In the genomic region with DNA sequence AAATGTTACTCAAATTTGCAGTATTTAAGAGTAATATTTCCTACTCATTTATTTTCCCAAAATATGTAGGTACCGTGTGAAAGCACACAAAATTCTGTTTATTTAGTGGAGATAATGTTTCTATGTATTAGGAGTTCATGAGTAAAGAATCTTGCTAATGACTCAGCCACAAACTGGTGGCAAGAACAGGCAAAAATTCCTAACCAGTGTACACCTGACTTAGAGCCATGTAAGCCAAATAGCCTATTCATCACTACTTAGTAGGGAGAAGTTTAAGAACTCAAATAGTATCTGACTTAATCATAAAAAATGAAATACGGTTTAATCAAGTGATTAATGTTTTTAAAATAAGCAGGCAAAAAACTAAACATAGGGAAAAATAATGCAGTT, we compare ENCODE assay signal across 15 cellular contexts.
DNase-seq lines count a peak whose midpoint lies in the region; TF ChIP-seq lines count a peak whose summit lies in the region.
"Had no signal": no experiment of that assay in that cellular context is flagged by ENCODE, and none has a peak within 500 bp of the region (broad histone marks: within the 10 kb centered on the region; RNA-seq: fewer than 3 reads in every experiment).

No MANE protein-coding gene starts in this region.

- no peaks in the 10 kb centered on the region for H3K9me2 ChIP-seq in SK-N-SH

- TF ChIP-seq CTCF in SK-N-SH (IDR thresholded peaks at IDR 0.05) (no peak), fibroblast of the aortic adventitia (IDR thresholded peaks at IDR 0.05; ENCODE audit: insufficient read depth, low read length) (no peak), smooth muscle cell (IDR thresholded peaks at IDR 0.05; ENCODE audit: borderline replicate concordance, insufficient read depth, poor library complexity, severe bottlenecking) (no peak)

- H4K20me1 ChIP-seq in SK-N-SH (ENCODE audit: insufficient read depth) (peaks cover 63% of the 10 kb centered on the region), smooth muscle cell (ENCODE audit: low read depth) (peaks cover 94% of the 10 kb centered on the region)

- peaks cover 6 to 35% of the 10 kb centered on the region in 2 experiments; a peak in 3 of 4 replicates for H3K4me1 ChIP-seq in SK-N-SH (ENCODE audit: control insufficient read depth in 1 of 2, insufficient read depth in 2 of 2, low read depth in 1 of 2, low read length in 1 of 2)
- H3K4me1 ChIP-seq in smooth muscle cell (ENCODE audit: low read depth) = no peaks in the 10 kb centered on the region

- POLR2A ChIA-PET in SK-N-SH (lab: Yijun Ruan, JAX) = no interaction called here

- no peak overlapping the region for H2AFZ ChIP-seq in SK-N-SH (ENCODE audit: low read depth)
- no peak overlapping the region for H2AFZ ChIP-seq in smooth muscle cell (ENCODE audit: low read depth)

- no peak for TF ChIP-seq RAD21 in SK-N-SH (IDR thresholded peaks at IDR 0.05; ENCODE audit: low read length)

- H3F3A ChIP-seq in SK-N-SH (replicated peaks; ENCODE audit: insufficient read depth) = peaks cover 16% of the 10 kb centered on the region
- no peaks in the 10 kb centered on the region for H3F3A ChIP-seq in smooth muscle cell (ENCODE audit: low read depth)

- no peaks in the 10 kb centered on the region for H3K27me3 Mint-ChIP-seq in activated naive CD4-positive, alpha-beta T cell treated with anti-CD3 and anti-CD28 coated beads, Interleukin-2, amount 10 ng/mL, durations not matched to agents 7 days and 5 days

- H3K27ac Mint-ChIP-seq in activated naive CD4-positive, alpha-beta T cell treated with anti-CD3 and anti-CD28 coated beads, Interleukin-2, amount 10 ng/mL, durations not matched to agents 7 days and 5 days = no peak overlapping the region
- H3K27ac Mint-ChIP-seq: activated T-helper 1 cell treated with anti-CD3 and anti-CD28 coated beads, Interleukin-12 subunit alpha, Interleukin-12 subunit beta, Interleukin-2, Interleukin-4 antibody, amounts not matched to agents 30 ng/mL and 10 ng/mL and 1 ng/mL, durations not matched to agents 14 hours and 24 hours and 36 hours; natural killer cell had no signal

- no peaks in the 10 kb centered on the region for H3K9me3 ChIP-seq in SK-N-SH
- H3K9me3 ChIP-seq in smooth muscle cell (replicated peaks; ENCODE audit: low read depth) = no peaks in the 10 kb centered on the region

- H3K4me3 Mint-ChIP-seq in activated naive CD4-positive, alpha-beta T cell treated with anti-CD3 and anti-CD28 coated beads, Interleukin-2, amount 10 ng/mL, durations not matched to agents 7 days and 5 days = no peak overlapping the region
- H3K4me3 Mint-ChIP-seq: activated T-helper 1 cell treated with anti-CD3 and anti-CD28 coated beads, Interleukin-12 subunit alpha, Interleukin-12 subunit beta, Interleukin-2, Interleukin-4 antibody, amounts not matched to agents 30 ng/mL and 10 ng/mL and 1 ng/mL, durations not matched to agents 14 hours and 24 hours and 36 hours; natural killer cell had no signal

- H3K27me3 ChIP-seq in SK-N-SH (ENCODE audit: insufficient read depth) (no peaks in the 10 kb centered on the region), smooth muscle cell (ENCODE audit: low read depth) (no peaks in the 10 kb centered on the region)

- CTCF ChIA-PET in SK-N-SH (lab: Yijun Ruan, JAX) = no interaction called here
- CTCF ChIA-PET in activated naive CD4-positive, alpha-beta T cell treated with anti-CD3 and anti-CD28 coated beads, Interleukin-2, amount 10 ng/mL, durations not matched to agents 7 days and 5 days (lab: Charles Lee) = no interaction called here

- WGBS in SK-N-SH (ENCODE audit: low lambda C conversion rate) = 31% methylated on average over 2 of the region's 2 CpGs
- WGBS in smooth muscle cell (ENCODE audit: low lambda C conversion rate) = 88% methylated on average over 2 of the region's 2 CpGs

- intact Hi-C loops in head of caudate nucleus (cut with DNase I) = no loop called here

- no peaks in the 10 kb centered on the region for H3K9me3 Mint-ChIP-seq in activated naive CD4-positive, alpha-beta T cell treated with anti-CD3 and anti-CD28 coated beads, Interleukin-2, amount 10 ng/mL, durations not matched to agents 7 days and 5 days
- H3K9me3 Mint-ChIP-seq: activated T-helper 1 cell treated with anti-CD3 and anti-CD28 coated beads, Interleukin-12 subunit alpha, Interleukin-12 subunit beta, Interleukin-2, Interleukin-4 antibody, amounts not matched to agents 30 ng/mL and 10 ng/mL and 1 ng/mL, durations not matched to agents 14 hours and 24 hours and 36 hours; natural killer cell had no signal

- no peak overlapping the region for H3K9ac ChIP-seq in SK-N-SH
- no peak overlapping the region for H3K9ac ChIP-seq in smooth muscle cell (ENCODE audit: low read depth)

- peak; percentile 33 for DNase-seq in GM03348 (ENCODE audit: low spot score)
- no peak for DNase-seq in SK-N-SH
- DNase-seq in fibroblast of the aortic adventitia (ENCODE audit: low read depth) = peak; percentile 74
- no peak for DNase-seq in smooth muscle cell (lab: John Stamatoyannopoulos, UW; ENCODE audit: unreplicated experiment)
- DNase-seq in globus pallidus (ENCODE audit: low spot score) = no peak
- no peak for DNase-seq in cerebellar nuclear complex (lab: John Stamatoyannopoulos, UW)
- DNase-seq in head of caudate nucleus = no peak
- no peak for DNase-seq in activated naive CD4-positive, alpha-beta T cell treated with anti-CD3 and anti-CD28 coated beads, Interleukin-2, amount 10 ng/mL, durations not matched to agents 7 days and 5 days
- DNase-seq: activated CD4-positive, alpha-beta T cell treated with anti-CD3 and anti-CD28 coated beads, Interleukin-2, amount 50 U/mL, for 1 hour; amniotic stem cell; natural killer cell; NCI-H1048; RPMI8226; T-helper 9 cell had no signal

- H3K79me2 ChIP-seq in SK-N-SH (ENCODE audit: insufficient read depth) (peaks cover 98% of the 10 kb centered on the region), smooth muscle cell (ENCODE audit: low read depth) (peaks cover 82% of the 10 kb centered on the region)

- peak in 1 of 2 experiments; percentile 23; a peak in 1 of 4 replicates for TF ChIP-seq EP300 in SK-N-SH (IDR thresholded peaks at IDR 0.05; ENCODE audit: borderline replicate concordance in 1 of 2, low read depth in 1 of 2, low read length in 1 of 2)

- peaks cover 0 to 11% of the 10 kb centered on the region in 2 experiments for H3K36me3 ChIP-seq in SK-N-SH (replicated peaks in 1 of 2; ENCODE audit: control insufficient read depth in 1 of 2, insufficient read depth in 2 of 2, low read length in 1 of 2)
- no peaks in the 10 kb centered on the region for H3K36me3 ChIP-seq in smooth muscle cell (ENCODE audit: low read depth)

- peaks cover 1% of the 10 kb centered on the region for H3K36me3 Mint-ChIP-seq in activated naive CD4-positive, alpha-beta T cell treated with anti-CD3 and anti-CD28 coated beads, Interleukin-2, amount 10 ng/mL, durations not matched to agents 7 days and 5 days
- H3K36me3 Mint-ChIP-seq: natural killer cell had no signal

- H3K4me2 ChIP-seq in SK-N-SH = no peak overlapping the region
- H3K4me2 ChIP-seq in smooth muscle cell = no peak overlapping the region

- H3K4me3 ChIP-seq in SK-N-SH (ENCODE audit: low read depth in 2 of 2, low read length in 1 of 2) = no peak overlapping the region
- H3K4me3 ChIP-seq in fibroblast of the aortic adventitia (ENCODE audit: low read depth, low read length) = no peak overlapping the region
- H3K4me3 ChIP-seq in smooth muscle cell = no peak overlapping the region

- H3K27ac ChIP-seq in SK-N-SH (ENCODE audit: low read depth in 2 of 2, low read length in 1 of 2) (peak overlapping the region in 1 of 2 experiments; percentile 62; a peak in 2 of 4 replicates), smooth muscle cell (ENCODE audit: low read depth) (peak overlapping the region; percentile 34)

- H3K4me1 Mint-ChIP-seq in activated naive CD4-positive, alpha-beta T cell treated with anti-CD3 and anti-CD28 coated beads, Interleukin-2, amount 10 ng/mL, durations not matched to agents 7 days and 5 days = peaks cover 3% of the 10 kb centered on the region

TF ChIP-seq in SK-N-SH, 30 proteins besides CTCF, POLR2A, EP300 and RAD21:
- TF ChIP-seq JUND (IDR thresholded peaks at IDR 0.05) (peak; percentile 46; the same call in 1 of the 2 replicates), GABPA (IDR thresholded peaks at IDR 0.05; ENCODE audit: low read depth) (no peak), USF1 (IDR thresholded peaks at IDR 0.05; ENCODE audit: borderline replicate concordance, low read depth) (no peak), PBX3 (IDR thresholded peaks at IDR 0.05) (peak; percentile 8; the same call in 1 of the 2 replicates), FOSL2 (IDR thresholded peaks at IDR 0.05; ENCODE audit: borderline replicate concordance, low read depth) (peak; percentile 61; the same call in 1 of the 2 replicates), NRF1 (IDR thresholded peaks at IDR 0.05; ENCODE audit: low read depth, low read length) (no peak), NFIC (IDR thresholded peaks at IDR 0.05; ENCODE audit: borderline replicate concordance) (peak; percentile 16; the same call in 1 of the 2 replicates), TCF12 (IDR thresholded peaks at IDR 0.05) (peak; percentile 28), USF2 (IDR thresholded peaks at IDR 0.05; ENCODE audit: borderline replicate concordance, low read depth, low read length) (no peak)

Comparison
In these comparisons a context has a peak if more than half of its experiments do, and no peak if none do; other contexts are left out.
1. DNase-seq: peak in GM03348 (single experiment) and fibroblast of the aortic adventitia (single experiment); none in SK-N-SH (single experiment), smooth muscle cell (single experiment), globus pallidus (single experiment), cerebellar nuclear complex (0 of 2), head of caudate nucleus (0 of 42) and activated naive CD4-positive, alpha-beta T cell treated with anti-CD3 and anti-CD28 coated beads, Interleukin-2, amount 10 ng/mL, durations not matched to agents 7 days and 5 days (single experiment).